In genomic region chr7:77691892-77692491, GRCh38 we compare ENCODE assay signal across 1 cellular context.
TF ChIP-seq lines count a peak whose summit lies in the region.

No MANE protein-coding gene starts in this region.

TF ChIP-seq in HepG2, 621 proteins besides CTCF, POLR2A, EP300 and RAD21 (continued from another document and continues in another):
- TF ChIP-seq ZNF747 (CRISPR knock-in tag; IDR thresholded peaks at IDR 0.05; ENCODE audit: borderline replicate concordance) (no peak), ZFX (CRISPR knock-in tag; IDR thresholded peaks at IDR 0.05; ENCODE audit: low read depth) (peak; percentile 16; the same call in 1 of the 2 replicates), RFX1 (IDR thresholded peaks at IDR 0.05) (no peak), ZBTB14 (CRISPR knock-in tag; IDR thresholded peaks at IDR 0.05) (no peak), ASH2L (IDR thresholded peaks at IDR 0.05; ENCODE audit: insufficient read length, low read depth, low read length) (no peak), ZBTB43 (CRISPR knock-in tag; conservative IDR thresholded peaks at IDR 0.05) (no peak), SCMH1 (CRISPR knock-in tag; IDR thresholded peaks at IDR 0.05; ENCODE audit: borderline replicate concordance) (no peak), ZNF724P (CRISPR knock-in tag; IDR thresholded peaks at IDR 0.05; ENCODE audit: borderline replicate concordance) (no peak), HDAC2 (CRISPR knock-in tag; IDR thresholded peaks at IDR 0.05) (peak; percentile 85), ZNF496 (CRISPR knock-in tag; IDR thresholded peaks at IDR 0.05; ENCODE audit: insufficient replicate concordance) (no peak), DBP (CRISPR knock-in tag; IDR thresholded peaks at IDR 0.05; ENCODE audit: not compliant biosample characterization) (no peak), THRA (CRISPR knock-in tag; IDR thresholded peaks at IDR 0.05; ENCODE audit: borderline replicate concordance) (peak; percentile 45; the same call in 1 of the 2 replicates), ZFP1 (CRISPR knock-in tag; IDR thresholded peaks at IDR 0.05) (no peak), NR2F1 (CRISPR knock-in tag; IDR thresholded peaks at IDR 0.05) (no peak), GABPB1 (CRISPR knock-in tag; IDR thresholded peaks at IDR 0.05) (no peak), RBAK (CRISPR knock-in tag; IDR thresholded peaks at IDR 0.05) (no peak), ATF4 (CRISPR knock-in tag; IDR thresholded peaks at IDR 0.05) (no peak), GZF1 (CRISPR knock-in tag; IDR thresholded peaks at IDR 0.05) (no peak), ZBTB7B (CRISPR knock-in tag; IDR thresholded peaks at IDR 0.05) (no peak), ZNF337 (CRISPR knock-in tag; IDR thresholded peaks at IDR 0.05; ENCODE audit: borderline replicate concordance, low read depth) (no peak), NFAT5 (CRISPR knock-in tag; IDR thresholded peaks at IDR 0.05) (no peak), ZNF24 (IDR thresholded peaks at IDR 0.05) (no peak), ISL2 (CRISPR knock-in tag; IDR thresholded peaks at IDR 0.05) (0 out of 2 replicates have a peak, but pooled peaks have one; percentile 31), ZNF883 (CRISPR knock-in tag; IDR thresholded peaks at IDR 0.05; ENCODE audit: not compliant biosample characterization) (no peak), ZNF460 (CRISPR knock-in tag; IDR thresholded peaks at IDR 0.05; ENCODE audit: borderline replicate concordance) (no peak)
- TF ChIP-seq, protein P1, sequence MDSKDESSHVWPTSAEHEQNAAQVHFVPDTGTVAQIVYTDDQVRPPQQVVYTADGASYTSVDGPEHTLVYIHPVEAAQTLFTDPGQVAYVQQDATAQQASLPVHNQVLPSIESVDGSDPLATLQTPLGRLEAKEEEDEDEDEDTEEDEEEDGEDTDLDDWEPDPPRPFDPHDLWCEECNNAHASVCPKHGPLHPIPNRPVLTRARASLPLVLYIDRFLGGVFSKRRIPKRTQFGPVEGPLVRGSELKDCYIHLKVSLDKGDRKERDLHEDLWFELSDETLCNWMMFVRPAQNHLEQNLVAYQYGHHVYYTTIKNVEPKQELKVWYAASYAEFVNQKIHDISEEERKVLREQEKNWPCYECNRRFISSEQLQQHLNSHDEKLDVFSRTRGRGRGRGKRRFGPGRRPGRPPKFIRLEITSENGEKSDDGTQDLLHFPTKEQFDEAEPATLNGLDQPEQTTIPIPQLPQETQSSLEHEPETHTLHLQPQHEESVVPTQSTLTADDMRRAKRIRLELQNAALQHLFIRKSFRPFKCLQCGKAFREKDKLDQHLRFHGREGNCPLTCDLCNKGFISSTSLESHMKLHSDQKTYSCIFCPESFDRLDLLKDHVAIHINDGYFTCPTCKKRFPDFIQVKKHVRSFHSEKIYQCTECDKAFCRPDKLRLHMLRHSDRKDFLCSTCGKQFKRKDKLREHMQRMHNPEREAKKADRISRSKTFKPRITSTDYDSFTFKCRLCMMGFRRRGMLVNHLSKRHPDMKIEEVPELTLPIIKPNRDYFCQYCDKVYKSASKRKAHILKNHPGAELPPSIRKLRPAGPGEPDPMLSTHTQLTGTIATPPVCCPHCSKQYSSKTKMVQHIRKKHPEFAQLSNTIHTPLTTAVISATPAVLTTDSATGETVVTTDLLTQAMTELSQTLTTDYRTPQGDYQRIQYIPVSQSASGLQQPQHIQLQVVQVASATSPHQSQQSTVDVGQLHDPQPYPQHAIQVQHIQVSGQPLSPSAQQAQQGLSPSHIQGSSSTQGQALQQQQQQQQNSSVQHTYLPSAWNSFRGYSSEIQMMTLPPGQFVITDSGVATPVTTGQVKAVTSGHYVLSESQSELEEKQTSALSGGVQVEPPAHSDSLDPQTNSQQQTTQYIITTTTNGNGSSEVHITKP (CRISPR knock-in tag; IDR thresholded peaks at IDR 0.05; ENCODE audit: low read depth), result no peak
- TF ChIP-seq, protein P2, sequence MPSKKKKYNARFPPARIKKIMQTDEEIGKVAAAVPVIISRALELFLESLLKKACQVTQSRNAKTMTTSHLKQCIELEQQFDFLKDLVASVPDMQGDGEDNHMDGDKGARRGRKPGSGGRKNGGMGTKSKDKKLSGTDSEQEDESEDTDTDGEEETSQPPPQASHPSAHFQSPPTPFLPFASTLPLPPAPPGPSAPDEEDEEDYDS (CRISPR knock-in tag; IDR thresholded peaks at IDR 0.05), result peak; percentile 17; the same call in 1 of the 2 replicates
- TF ChIP-seq, protein P3, sequence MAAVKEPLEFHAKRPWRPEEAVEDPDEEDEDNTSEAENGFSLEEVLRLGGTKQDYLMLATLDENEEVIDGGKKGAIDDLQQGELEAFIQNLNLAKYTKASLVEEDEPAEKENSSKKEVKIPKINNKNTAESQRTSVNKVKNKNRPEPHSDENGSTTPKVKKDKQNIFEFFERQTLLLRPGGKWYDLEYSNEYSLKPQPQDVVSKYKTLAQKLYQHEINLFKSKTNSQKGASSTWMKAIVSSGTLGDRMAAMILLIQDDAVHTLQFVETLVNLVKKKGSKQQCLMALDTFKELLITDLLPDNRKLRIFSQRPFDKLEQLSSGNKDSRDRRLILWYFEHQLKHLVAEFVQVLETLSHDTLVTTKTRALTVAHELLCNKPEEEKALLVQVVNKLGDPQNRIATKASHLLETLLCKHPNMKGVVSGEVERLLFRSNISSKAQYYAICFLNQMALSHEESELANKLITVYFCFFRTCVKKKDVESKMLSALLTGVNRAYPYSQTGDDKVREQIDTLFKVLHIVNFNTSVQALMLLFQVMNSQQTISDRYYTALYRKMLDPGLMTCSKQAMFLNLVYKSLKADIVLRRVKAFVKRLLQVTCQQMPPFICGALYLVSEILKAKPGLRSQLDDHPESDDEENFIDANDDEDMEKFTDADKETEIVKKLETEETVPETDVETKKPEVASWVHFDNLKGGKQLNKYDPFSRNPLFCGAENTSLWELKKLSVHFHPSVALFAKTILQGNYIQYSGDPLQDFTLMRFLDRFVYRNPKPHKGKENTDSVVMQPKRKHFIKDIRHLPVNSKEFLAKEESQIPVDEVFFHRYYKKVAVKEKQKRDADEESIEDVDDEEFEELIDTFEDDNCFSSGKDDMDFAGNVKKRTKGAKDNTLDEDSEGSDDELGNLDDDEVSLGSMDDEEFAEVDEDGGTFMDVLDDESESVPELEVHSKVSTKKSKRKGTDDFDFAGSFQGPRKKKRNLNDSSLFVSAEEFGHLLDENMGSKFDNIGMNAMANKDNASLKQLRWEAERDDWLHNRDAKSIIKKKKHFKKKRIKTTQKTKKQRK (IDR thresholded peaks at IDR 0.05; ENCODE audit: low read length), result no peak
- TF ChIP-seq, protein P4, sequence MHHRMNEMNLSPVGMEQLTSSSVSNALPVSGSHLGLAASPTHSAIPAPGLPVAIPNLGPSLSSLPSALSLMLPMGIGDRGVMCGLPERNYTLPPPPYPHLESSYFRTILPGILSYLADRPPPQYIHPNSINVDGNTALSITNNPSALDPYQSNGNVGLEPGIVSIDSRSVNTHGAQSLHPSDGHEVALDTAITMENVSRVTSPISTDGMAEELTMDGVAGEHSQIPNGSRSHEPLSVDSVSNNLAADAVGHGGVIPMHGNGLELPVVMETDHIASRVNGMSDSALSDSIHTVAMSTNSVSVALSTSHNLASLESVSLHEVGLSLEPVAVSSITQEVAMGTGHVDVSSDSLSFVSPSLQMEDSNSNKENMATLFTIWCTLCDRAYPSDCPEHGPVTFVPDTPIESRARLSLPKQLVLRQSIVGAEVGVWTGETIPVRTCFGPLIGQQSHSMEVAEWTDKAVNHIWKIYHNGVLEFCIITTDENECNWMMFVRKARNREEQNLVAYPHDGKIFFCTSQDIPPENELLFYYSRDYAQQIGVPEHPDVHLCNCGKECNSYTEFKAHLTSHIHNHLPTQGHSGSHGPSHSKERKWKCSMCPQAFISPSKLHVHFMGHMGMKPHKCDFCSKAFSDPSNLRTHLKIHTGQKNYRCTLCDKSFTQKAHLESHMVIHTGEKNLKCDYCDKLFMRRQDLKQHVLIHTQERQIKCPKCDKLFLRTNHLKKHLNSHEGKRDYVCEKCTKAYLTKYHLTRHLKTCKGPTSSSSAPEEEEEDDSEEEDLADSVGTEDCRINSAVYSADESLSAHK (CRISPR knock-in tag; IDR thresholded peaks at IDR 0.05; ENCODE audit: borderline replicate concordance), result no peak
